In the genomic region with DNA sequence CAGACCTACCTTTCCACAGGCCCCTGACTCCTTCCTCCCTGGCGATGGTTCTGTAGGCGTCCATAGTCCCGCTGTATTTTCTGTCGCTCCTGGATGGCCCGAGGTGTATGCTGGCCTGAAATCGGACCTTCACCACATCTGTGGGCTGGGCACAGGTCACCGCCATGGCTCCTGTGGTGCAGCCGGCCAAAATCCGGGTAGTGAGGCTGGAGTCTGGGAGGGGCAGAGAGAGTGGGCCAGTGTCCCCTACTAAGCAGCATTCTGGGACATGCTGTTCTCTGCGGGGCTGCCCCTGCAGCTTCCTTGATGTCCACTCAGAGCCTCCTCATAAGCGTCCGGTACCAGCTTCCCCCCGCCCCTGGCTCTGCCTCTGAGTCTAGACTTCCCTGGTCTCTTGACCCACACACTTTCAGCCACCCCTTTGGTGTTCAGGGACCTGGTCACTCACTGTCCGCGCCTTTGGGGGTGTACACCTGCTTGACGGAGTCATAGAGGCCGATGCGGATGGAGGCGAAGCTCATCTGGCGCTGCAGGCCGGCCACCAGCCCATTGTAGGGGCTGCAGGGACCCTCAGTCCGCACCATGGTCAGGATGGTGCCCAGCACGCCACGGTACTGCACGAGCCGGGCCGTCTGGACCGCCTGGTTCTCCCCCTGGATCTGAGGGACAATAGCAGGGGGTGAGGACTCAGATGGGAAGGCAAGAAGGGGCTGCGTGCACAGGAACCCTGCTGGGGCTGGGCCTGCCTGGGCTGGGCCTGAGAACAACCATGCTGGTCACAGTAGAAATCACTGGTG, we compare ENCODE assay signal across 22 cellular contexts. TPM values are rescaled to one million over a fixed set of nuclear protein-coding genes. Genes with fewer than 3 reads are reported as not detected.
DNase-seq lines count a peak whose midpoint lies in the region; ATAC-seq and TF ChIP-seq lines count a peak whose summit lies in the region.
"Had no signal": no experiment of that assay in that cellular context is flagged by ENCODE, and none has a peak within 500 bp of the region (broad histone marks: within the 10 kb centered on the region; RNA-seq: fewer than 3 reads in every experiment).

No MANE protein-coding gene starts in this region.

- no peak for TF ChIP-seq CTCF in endodermal cell (conservative IDR thresholded peaks at IDR 0.05)

- H3K4me3 ChIP-seq in endodermal cell (ENCODE audit: low read length) (no peak overlapping the region), skeletal muscle tissue (ENCODE audit: low read length in 3 of 3) (peak overlapping the region; percentile 86 to 94 (median 89))
- H3K4me3 ChIP-seq: lower lobe of right lung, prostate gland had no signal

- peak overlapping the region; percentile 89 for H3K27ac Mint-ChIP-seq in activated CD4-positive, alpha-beta T cell treated with anti-CD3 and anti-CD28 coated beads, Interleukin-2, amount 10 ng/mL, durations not matched to agents 7 days and 5 days
- H3K27ac Mint-ChIP-seq in activated CD4-positive, alpha-beta memory T cell treated with anti-CD3 and anti-CD28 coated beads, Interleukin-2, amount 10 ng/mL, durations not matched to agents 7 days and 5 days, result peak overlapping the region; percentile 77
- H3K27ac Mint-ChIP-seq in endodermal cell, result no peak overlapping the region

- H3K36me3 Mint-ChIP-seq in activated CD4-positive, alpha-beta T cell treated with anti-CD3 and anti-CD28 coated beads, Interleukin-2, amount 10 ng/mL, durations not matched to agents 7 days and 5 days (ENCODE audit: low read depth), result peaks cover 31% of the 10 kb centered on the region
- H3K36me3 Mint-ChIP-seq in activated CD4-positive, alpha-beta memory T cell treated with anti-CD3 and anti-CD28 coated beads, Interleukin-2, amount 10 ng/mL, durations not matched to agents 7 days and 5 days (ENCODE audit: low read depth), result peaks cover 31% of the 10 kb centered on the region
- peaks cover 2% of the 10 kb centered on the region for H3K36me3 Mint-ChIP-seq in endodermal cell (ENCODE audit: low read depth)

- H3K27me3 ChIP-seq in endodermal cell (ENCODE audit: control insufficient read depth, insufficient read depth, low read length, poor library complexity, severe bottlenecking) (no peaks in the 10 kb centered on the region), skeletal muscle tissue (ENCODE audit: control insufficient read depth in 3 of 3, insufficient read depth in 3 of 3, low read length in 3 of 3) (no peaks in the 10 kb centered on the region)

- 90 to 94% methylated on average over 20 to 29 of the region's 29 CpGs for WGBS in endodermal cell (ENCODE audit: insufficient coverage in 1 of 2, insufficient read length in 1 of 2), 2 experiments

- CTCF ChIA-PET in activated CD4-positive, alpha-beta T cell treated with anti-CD3 and anti-CD28 coated beads, Interleukin-2, amount 10 ng/mL, durations not matched to agents 7 days and 5 days (lab: Charles Lee), result interaction anchor here (0.6 to 2.5 kb wide), 7 partner anchors 9 to 42 kb away, joined by 3 to 12 read pairs (median 4); no protein-coding TSS in a partner anchor
- CTCF ChIA-PET in activated CD4-positive, alpha-beta memory T cell treated with anti-CD3 and anti-CD28 coated beads, Interleukin-2, amount 10 ng/mL, durations not matched to agents 7 days and 5 days (lab: Charles Lee), result interaction anchor here (1.0 to 1.8 kb wide), 7 partner anchors 9 to 80 kb away, joined by 3 to 17 read pairs (median 6); a partner anchor contains a TSS

- H3K27ac ChIP-seq in endodermal cell (ENCODE audit: low read depth, low read length) (no peak overlapping the region), skeletal muscle tissue (ENCODE audit: low read depth, low read length) (peak overlapping the region; percentile 98)
- H3K27ac ChIP-seq: C4-2B, KMS-11, lower lobe of right lung, prostate gland had no signal

- H3K27me3 Mint-ChIP-seq in activated CD4-positive, alpha-beta T cell treated with anti-CD3 and anti-CD28 coated beads, Interleukin-2, amount 10 ng/mL, durations not matched to agents 7 days and 5 days, result no peaks in the 10 kb centered on the region
- H3K27me3 Mint-ChIP-seq in activated CD4-positive, alpha-beta memory T cell treated with anti-CD3 and anti-CD28 coated beads, Interleukin-2, amount 10 ng/mL, durations not matched to agents 7 days and 5 days, result no peaks in the 10 kb centered on the region
- H3K27me3 Mint-ChIP-seq in endodermal cell (ENCODE audit: insufficient read depth), result no peaks in the 10 kb centered on the region
- H3K27me3 Mint-ChIP-seq: brain had no signal

- no peak overlapping the region for H3K9ac ChIP-seq in endodermal cell (ENCODE audit: extremely low read depth, low read length, poor library complexity, severe bottlenecking)
- peak overlapping the region; percentile 94 to 100 (median 99) for H3K9ac ChIP-seq in skeletal muscle tissue (ENCODE audit: low read depth in 1 of 3, low read length in 3 of 3)
- H3K9ac ChIP-seq: KMS-11 had no signal

- H3K9me3 ChIP-seq in endodermal cell (ENCODE audit: control insufficient read depth, low read length), result no peaks in the 10 kb centered on the region
- H3K9me3 ChIP-seq in skeletal muscle tissue (ENCODE audit: control insufficient read depth in 3 of 3, low read length in 3 of 3), result no peaks in the 10 kb centered on the region
- H3K9me3 ChIP-seq: lower lobe of right lung, prostate gland had no signal

- no peaks in the 10 kb centered on the region for H3K36me3 ChIP-seq in endodermal cell (ENCODE audit: control insufficient read depth, insufficient read depth, low read length)
- peaks cover 52 to 65% (median 62%) of the 10 kb centered on the region in 3 donors for H3K36me3 ChIP-seq in skeletal muscle tissue (ENCODE audit: control insufficient read depth in 3 of 3, insufficient read depth in 3 of 3, low read length in 3 of 3)
- H3K36me3 ChIP-seq: prostate gland had no signal

- ATAC-seq in GM19395 (IDR thresholded peaks at IDR 0.05; ENCODE audit: unreplicated experiment) (no peak), GM18511 (IDR thresholded peaks at IDR 0.05; ENCODE audit: unreplicated experiment) (no peak)

- H3K4me1 Mint-ChIP-seq in activated CD4-positive, alpha-beta T cell treated with anti-CD3 and anti-CD28 coated beads, Interleukin-2, amount 10 ng/mL, durations not matched to agents 7 days and 5 days, result peaks cover 65% of the 10 kb centered on the region
- peaks cover 72% of the 10 kb centered on the region for H3K4me1 Mint-ChIP-seq in activated CD4-positive, alpha-beta memory T cell treated with anti-CD3 and anti-CD28 coated beads, Interleukin-2, amount 10 ng/mL, durations not matched to agents 7 days and 5 days
- peaks cover 17% of the 10 kb centered on the region for H3K4me1 Mint-ChIP-seq in endodermal cell
- H3K4me1 Mint-ChIP-seq: brain had no signal

- H3K9me3 Mint-ChIP-seq in activated CD4-positive, alpha-beta T cell treated with anti-CD3 and anti-CD28 coated beads, Interleukin-2, amount 10 ng/mL, durations not matched to agents 7 days and 5 days, result peaks cover 2% of the 10 kb centered on the region
- H3K9me3 Mint-ChIP-seq in activated CD4-positive, alpha-beta memory T cell treated with anti-CD3 and anti-CD28 coated beads, Interleukin-2, amount 10 ng/mL, durations not matched to agents 7 days and 5 days, result no peaks in the 10 kb centered on the region
- no peaks in the 10 kb centered on the region for H3K9me3 Mint-ChIP-seq in endodermal cell
- H3K9me3 Mint-ChIP-seq: brain had no signal

- POLR2A ChIA-PET in activated CD4-positive, alpha-beta T cell treated with anti-CD3 and anti-CD28 coated beads, Interleukin-2, amount 10 ng/mL, durations not matched to agents 7 days and 5 days (lab: Charles Lee), result interaction anchor here (1.0 kb wide), 1 partner anchor 26 kb away, joined by 4 read pairs; no protein-coding TSS in a partner anchor
- POLR2A ChIA-PET in activated CD4-positive, alpha-beta memory T cell treated with anti-CD3 and anti-CD28 coated beads, Interleukin-2, amount 10 ng/mL, durations not matched to agents 7 days and 5 days (lab: Charles Lee), result interaction anchor here (0.6 to 5.2 kb wide), 8 partner anchors 11 to 1486 kb away, joined by 3 to 117 read pairs (median 8); a partner anchor contains a TSS

- H3K4me1 ChIP-seq in endodermal cell (ENCODE audit: control insufficient read depth, insufficient read depth, low read length) (no peaks in the 10 kb centered on the region), skeletal muscle tissue (ENCODE audit: control insufficient read depth in 3 of 3, insufficient read depth in 3 of 3, low read length in 3 of 3) (peaks cover 52 to 82% (median 53%) of the 10 kb centered on the region in 3 donors)
- H3K4me1 ChIP-seq: prostate gland had no signal

- DNase-seq in activated CD4-positive, alpha-beta T cell treated with anti-CD3 and anti-CD28 coated beads, Interleukin-2, amount 10 ng/mL, durations not matched to agents 7 days and 5 days, result no peak
- no peak for DNase-seq in activated CD4-positive, alpha-beta T cell treated with anti-CD3 and anti-CD28 coated beads, Interleukin-2, amount 50 U/mL, for 1 hour
- no peak for DNase-seq in activated CD4-positive, alpha-beta memory T cell treated with anti-CD3 and anti-CD28 coated beads, Interleukin-2, amount 10 ng/mL, durations not matched to agents 7 days and 5 days
- peak; percentile 29 for DNase-seq in endodermal cell
- DNase-seq in NCI-H524 treated with DMSO at 0.1 percent for 48 hours (lab: John Stamatoyannopoulos, UW), result no peak
- DNase-seq: activated gamma-delta T cell, lower lobe of right lung, NCI-H1105 treated with DMSO at 0.1 percent for 48 hours, NCI-H2107, NCI-H526, OCI-M1 had no signal

- H3K4me3 Mint-ChIP-seq in activated CD4-positive, alpha-beta T cell treated with anti-CD3 and anti-CD28 coated beads, Interleukin-2, amount 10 ng/mL, durations not matched to agents 7 days and 5 days, result no peak overlapping the region
- no peak overlapping the region for H3K4me3 Mint-ChIP-seq in activated CD4-positive, alpha-beta memory T cell treated with anti-CD3 and anti-CD28 coated beads, Interleukin-2, amount 10 ng/mL, durations not matched to agents 7 days and 5 days
- no peak overlapping the region for H3K4me3 Mint-ChIP-seq in endodermal cell
- H3K4me3 Mint-ChIP-seq: brain had no signal

RNA-seq across cellular contexts. Expression of a gene that starts 3.0 kb away (rescaled TPM):
- 1 to 10 TPM; 2.5 to 3.2 TPM for total RNA-seq in activated CD4-positive, alpha-beta T cell treated with anti-CD3 and anti-CD28 coated beads, Interleukin-2, amount 10 ng/mL, durations not matched to agents 7 days and 5 days
- total RNA-seq in activated CD4-positive, alpha-beta memory T cell treated with anti-CD3 and anti-CD28 coated beads, Interleukin-2, amount 10 ng/mL, durations not matched to agents 7 days and 5 days, result 1 to 10 TPM; 1.8 to 2.4 TPM
- total RNA-seq in endodermal cell, result 1 to 10 TPM; 1.9 to 3.5 TPM
- polyA plus RNA-seq in endodermal cell (2013, experiment 1 of 2), result 0.61 TPM
- polyA plus RNA-seq in endodermal cell (2013, experiment 2 of 2), result 1.1 TPM
- total RNA-seq in skeletal muscle tissue, result 1.6 TPM
- total RNA-seq: H4 had no signal

RNA-seq across cellular contexts. Expression of a gene that starts 23.3 kb away (rescaled TPM):
- 100 to 1,000 TPM; 326 to 344 TPM for total RNA-seq in activated CD4-positive, alpha-beta T cell treated with anti-CD3 and anti-CD28 coated beads, Interleukin-2, amount 10 ng/mL, durations not matched to agents 7 days and 5 days
- total RNA-seq in activated CD4-positive, alpha-beta memory T cell treated with anti-CD3 and anti-CD28 coated beads, Interleukin-2, amount 10 ng/mL, durations not matched to agents 7 days and 5 days, result 100 to 1,000 TPM; 400 to 407 TPM
- total RNA-seq in endodermal cell (100 to 1,000 TPM; 140 to 202 TPM), skeletal muscle tissue (25.1 TPM)
- polyA plus RNA-seq in endodermal cell (2013, experiment 1 of 2), result 109 TPM
- 103 TPM for polyA plus RNA-seq in endodermal cell (2013, experiment 2 of 2)

RNA-seq across cellular contexts. Expression of a gene that starts 55.1 kb away (rescaled TPM):
- under 1 TPM; 0.15 to 0.31 TPM for total RNA-seq in activated CD4-positive, alpha-beta T cell treated with anti-CD3 and anti-CD28 coated beads, Interleukin-2, amount 10 ng/mL, durations not matched to agents 7 days and 5 days
- not detected for total RNA-seq in activated CD4-positive, alpha-beta memory T cell treated with anti-CD3 and anti-CD28 coated beads, Interleukin-2, amount 10 ng/mL, durations not matched to agents 7 days and 5 days
- total RNA-seq in endodermal cell (1 to 10 TPM in 1 of 2 donors, under 1 TPM in 1; 0.44 to 1.2 TPM), skeletal muscle tissue (not detected)
- 0.43 TPM for polyA plus RNA-seq in endodermal cell (2013, experiment 1 of 2)
- polyA plus RNA-seq in endodermal cell (2013, experiment 2 of 2), result 0.58 TPM
- total RNA-seq: dermis microvascular lymphatic vessel endothelial cell, esophagus mucosa, glomerular endothelial cell, H4 had no signal
